8 cellular contexts compared by ENCODE assay signal in the genomic region with DNA sequence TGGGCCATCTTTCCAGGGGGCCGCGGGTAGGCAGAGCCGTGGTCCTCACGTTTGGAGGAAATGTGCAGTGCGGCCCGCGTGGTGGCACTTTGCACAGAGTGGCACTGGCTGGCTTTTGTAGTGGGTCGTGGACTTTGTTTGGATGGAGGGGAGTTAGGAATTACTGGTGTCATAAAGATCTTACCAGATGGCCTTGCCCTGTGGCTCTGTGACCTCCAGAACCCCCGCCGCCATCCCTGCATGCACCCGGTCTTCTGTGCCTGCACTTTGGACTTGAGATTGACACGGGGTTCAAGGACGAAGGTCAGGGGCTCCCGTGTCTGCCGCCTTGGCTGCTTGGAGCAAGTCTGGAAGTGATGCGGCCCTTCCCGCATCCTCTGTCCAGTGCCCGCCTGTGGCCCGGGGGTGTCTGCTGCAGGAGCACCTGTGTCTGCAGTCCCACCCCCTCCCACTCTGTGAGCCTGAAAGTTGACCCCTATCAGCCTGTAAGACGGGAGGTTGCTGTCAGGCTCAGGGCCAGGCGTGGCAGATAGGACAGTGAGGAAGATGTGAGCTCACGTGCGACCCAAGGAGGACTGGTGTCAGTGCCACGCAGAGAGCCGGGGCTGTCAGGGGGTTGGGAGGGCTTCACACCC. TPM values are rescaled to one million over a fixed set of nuclear protein-coding genes. Genes with fewer than 3 reads are reported as not detected.
DNase-seq lines count a peak whose midpoint lies in the region; ATAC-seq and TF ChIP-seq lines count a peak whose summit lies in the region.

No MANE protein-coding gene starts in this region.

- RAD21 ChIA-PET in HCT116 (lab: Charles Lee; ENCODE audit: low non-redundant PET in 1 of 2, low total read pairs in 2 of 2, uncharacterized antibody in 2 of 2, unreplicated experiment in 2 of 2), result no interaction called here

- no peaks in the 10 kb centered on the region for H3K36me3 ChIP-seq in HCT116 (ENCODE audit: control insufficient read depth in 1 of 2, insufficient read depth in 2 of 2, low read length in 2 of 2)
- H3K36me3 ChIP-seq in ascending aorta, result no peaks in the 10 kb centered on the region
- no peaks in the 10 kb centered on the region for H3K36me3 ChIP-seq in kidney epithelial cell (ENCODE audit: control insufficient read depth, insufficient read depth, low read length)

- no peak for TF ChIP-seq POLR2A in HCT116 (IDR thresholded peaks at IDR 0.05; ENCODE audit: borderline replicate concordance, extremely low read depth, insufficient read depth, insufficient read length)

- POLR2A ChIA-PET in HCT116 (lab: Charles Lee), result no interaction called here

- peaks cover 37% of the 10 kb centered on the region for H3K27me3 Mint-ChIP-seq in stimulated activated memory B cell treated with anti-CD40 and anti-IgM and Interleukin-4, amounts not matched to agents 10 μg/mL and 1 μg/mL and 100 μg/mL, for 72 hours

- no peaks in the 10 kb centered on the region for H3K36me3 Mint-ChIP-seq in stimulated activated memory B cell treated with anti-CD40 and anti-IgM and Interleukin-4, amounts not matched to agents 10 μg/mL and 1 μg/mL and 100 μg/mL, for 72 hours

- CTCF ChIA-PET in HCT116 (lab: Charles Lee), result interaction anchor here (1.1 kb wide), 1 partner anchor 33 kb away, joined by 3 read pairs; no protein-coding TSS in a partner anchor

- H3K9me3 Mint-ChIP-seq in stimulated activated memory B cell treated with anti-CD40 and anti-IgM and Interleukin-4, amounts not matched to agents 10 μg/mL and 1 μg/mL and 100 μg/mL, for 72 hours, result no peaks in the 10 kb centered on the region

- DNase-seq in HCT116 (ENCODE audit: low read depth, low spot score), result no peak
- DNase-seq in ascending aorta (ENCODE audit: low spot score in 2 of 2), result no peak
- no peak for DNase-seq in kidney epithelial cell (ENCODE audit: low read depth)
- no peak for DNase-seq in nucleus accumbens (lab: John Stamatoyannopoulos, UW)
- DNase-seq in cerebellar cortex (ENCODE audit: low spot score), result no peak
- no peak for DNase-seq in mucosa of gallbladder (ENCODE audit: low spot score)

- TSS peak; percentile 48 for BruUV-seq in HCT116 (replicated peaks; lab: Mats Ljungman, UMichigan)

- peak overlapping the region; percentile 64 for H3K27ac Mint-ChIP-seq in stimulated activated memory B cell treated with anti-CD40 and anti-IgM and Interleukin-4, amounts not matched to agents 10 μg/mL and 1 μg/mL and 100 μg/mL, for 72 hours

- ATAC-seq in HCT116, result no peak
- ATAC-seq in stimulated activated memory B cell treated with anti-CD40 and anti-IgM and Interleukin-4, amounts not matched to agents 10 μg/mL and 1 μg/mL and 100 μg/mL, for 72 hours, result no peak
- ATAC-seq in HG03196 (IDR thresholded peaks at IDR 0.05; ENCODE audit: unreplicated experiment), result no peak

- H2AFZ ChIP-seq in HCT116 (ENCODE audit: low read depth, low read length, poor library complexity, severe bottlenecking), result no peak overlapping the region

- H3K4me1 Mint-ChIP-seq in stimulated activated memory B cell treated with anti-CD40 and anti-IgM and Interleukin-4, amounts not matched to agents 10 μg/mL and 1 μg/mL and 100 μg/mL, for 72 hours, result peaks cover 38% of the 10 kb centered on the region

- no peaks in the 10 kb centered on the region for H4K20me1 ChIP-seq in HCT116 (ENCODE audit: insufficient read depth)

- H3K4me3 ChIP-seq in HCT116 (replicated peaks in 1 of 2; ENCODE audit: low read depth in 1 of 2, low read length in 2 of 2), result no peak overlapping the region
- peak overlapping the region; percentile 86 to 98 for H3K4me3 ChIP-seq in ascending aorta
- peak overlapping the region; percentile 95 for H3K4me3 ChIP-seq in kidney epithelial cell (ENCODE audit: low read depth, low read length)

- H3K4me1 ChIP-seq in HCT116 (ENCODE audit: control insufficient read depth in 1 of 2, insufficient read depth in 2 of 2, low read length in 2 of 2) (peaks cover 3 to 19% of the 10 kb centered on the region in 2 experiments; a peak in 3 of 4 replicates), ascending aorta (peaks cover 34 to 57% of the 10 kb centered on the region in 2 donors)

- peak overlapping the region; percentile 87 for H3K4me2 ChIP-seq in HCT116 (ENCODE audit: low read length)

- H3K9ac ChIP-seq in HCT116 (ENCODE audit: low read length), result no peak overlapping the region

- intact Hi-C loops in HCT116 (cut with micrococcal nuclease) (no loop called here), ascending aorta (cut with DNase I) (no loop called here)

- H3K27ac ChIP-seq in HCT116 (ENCODE audit: low read depth, low read length) (no peak overlapping the region), ascending aorta (peak overlapping the region; percentile 31 to 90)

- H3K27me3 ChIP-seq in HCT116 (ENCODE audit: insufficient read depth, low read length) (no peaks in the 10 kb centered on the region), ascending aorta (no peaks in the 10 kb centered on the region), kidney epithelial cell (ENCODE audit: control insufficient read depth, insufficient read depth, low read length) (no peaks in the 10 kb centered on the region)

- H3K9me3 ChIP-seq in HCT116 (ENCODE audit: control insufficient read depth in 1 of 2, insufficient read depth in 1 of 2, low read depth in 1 of 2, low read length in 2 of 2) (no peaks in the 10 kb centered on the region), ascending aorta (no peaks in the 10 kb centered on the region)

- H3K4me3 Mint-ChIP-seq in stimulated activated memory B cell treated with anti-CD40 and anti-IgM and Interleukin-4, amounts not matched to agents 10 μg/mL and 1 μg/mL and 100 μg/mL, for 72 hours, result peak overlapping the region; percentile 70

- TF ChIP-seq CTCF in HCT116 (IDR thresholded peaks at IDR 0.05 in 2 of 3, conservative IDR thresholded peaks at IDR 0.05 in 1 of 3; ENCODE audit: borderline replicate concordance in 1 of 3, insufficient read depth in 1 of 3, low read depth in 2 of 3, low read length in 2 of 3) (no peak), ascending aorta (IDR thresholded peaks at IDR 0.05) (no peak), kidney epithelial cell (IDR thresholded peaks at IDR 0.05; ENCODE audit: insufficient read depth, low read length, poor library complexity, severe bottlenecking) (no peak)

- TF ChIP-seq RAD21 in HCT116 (IDR thresholded peaks at IDR 0.05; ENCODE audit: low read depth), result no peak

- peaks cover 69% of the 10 kb centered on the region for H3K79me2 ChIP-seq in HCT116 (ENCODE audit: insufficient read depth, low read length)

- no peaks in the 10 kb centered on the region for H3K9me2 ChIP-seq in HCT116 (ENCODE audit: insufficient read depth)

TF ChIP-seq in HCT116, 20 proteins besides CTCF, POLR2A, EP300 and RAD21:
- TF ChIP-seq EZH2phosphoT487 (IDR thresholded peaks at IDR 0.05; ENCODE audit: borderline replicate concordance) (no peak), SP1 (IDR thresholded peaks at IDR 0.05; ENCODE audit: low read depth) (no peak), EZH2 (IDR thresholded peaks at IDR 0.05) (no peak), YY1 (IDR thresholded peaks at IDR 0.05; ENCODE audit: extremely low read depth, insufficient replicate concordance, low read depth, low read length) (no peak), TCF7L2 (IDR thresholded peaks at IDR 0.05; ENCODE audit: borderline replicate concordance, extremely low read depth, insufficient read depth, insufficient read length) (no peak), SIN3A (IDR thresholded peaks at IDR 0.05; ENCODE audit: low read depth) (no peak), JUND (IDR thresholded peaks at IDR 0.05) (no peak), CBX3 (IDR thresholded peaks at IDR 0.05; ENCODE audit: low read depth) (no peak), EGR1 (IDR thresholded peaks at IDR 0.05; ENCODE audit: low read depth) (no peak), ZNF274 (IDR thresholded peaks at IDR 0.05; ENCODE audit: low read depth, low read length) (no peak), POLR2AphosphoS5 (IDR thresholded peaks at IDR 0.05; ENCODE audit: low read depth, low read length) (no peak), ZFX (IDR thresholded peaks at IDR 0.05) (no peak)
- TF ChIP-seq, protein P1, sequence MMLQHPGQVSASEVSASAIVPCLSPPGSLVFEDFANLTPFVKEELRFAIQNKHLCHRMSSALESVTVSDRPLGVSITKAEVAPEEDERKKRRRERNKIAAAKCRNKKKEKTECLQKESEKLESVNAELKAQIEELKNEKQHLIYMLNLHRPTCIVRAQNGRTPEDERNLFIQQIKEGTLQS (IDR thresholded peaks at IDR 0.05), result no peak
- TF ChIP-seq, protein P2, sequence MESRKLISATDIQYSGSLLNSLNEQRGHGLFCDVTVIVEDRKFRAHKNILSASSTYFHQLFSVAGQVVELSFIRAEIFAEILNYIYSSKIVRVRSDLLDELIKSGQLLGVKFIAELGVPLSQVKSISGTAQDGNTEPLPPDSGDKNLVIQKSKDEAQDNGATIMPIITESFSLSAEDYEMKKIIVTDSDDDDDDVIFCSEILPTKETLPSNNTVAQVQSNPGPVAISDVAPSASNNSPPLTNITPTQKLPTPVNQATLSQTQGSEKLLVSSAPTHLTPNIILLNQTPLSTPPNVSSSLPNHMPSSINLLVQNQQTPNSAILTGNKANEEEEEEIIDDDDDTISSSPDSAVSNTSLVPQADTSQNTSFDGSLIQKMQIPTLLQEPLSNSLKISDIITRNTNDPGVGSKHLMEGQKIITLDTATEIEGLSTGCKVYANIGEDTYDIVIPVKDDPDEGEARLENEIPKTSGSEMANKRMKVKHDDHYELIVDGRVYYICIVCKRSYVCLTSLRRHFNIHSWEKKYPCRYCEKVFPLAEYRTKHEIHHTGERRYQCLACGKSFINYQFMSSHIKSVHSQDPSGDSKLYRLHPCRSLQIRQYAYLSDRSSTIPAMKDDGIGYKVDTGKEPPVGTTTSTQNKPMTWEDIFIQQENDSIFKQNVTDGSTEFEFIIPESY (IDR thresholded peaks at IDR 0.05; ENCODE audit: extremely low read depth, insufficient replicate concordance, low read length), result no peak
- TF ChIP-seq, protein P3, sequence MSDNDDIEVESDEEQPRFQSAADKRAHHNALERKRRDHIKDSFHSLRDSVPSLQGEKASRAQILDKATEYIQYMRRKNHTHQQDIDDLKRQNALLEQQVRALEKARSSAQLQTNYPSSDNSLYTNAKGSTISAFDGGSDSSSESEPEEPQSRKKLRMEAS (IDR thresholded peaks at IDR 0.05), result no peak

RNA-seq across cellular contexts. Expression of a gene that starts 2.2 kb away (rescaled TPM):
- total RNA-seq in HCT116 (2021; ENCODE audit: unreplicated experiment), result 56.5 TPM
- 48.4 and 50.8 TPM in 2 replicates for polyA plus RNA-seq in HCT116 (2012)
- 178 TPM for total RNA-seq in ascending aorta
- total RNA-seq in kidney epithelial cell, result 59.4 and 78.2 TPM in 2 replicates
- 93.2 TPM for total RNA-seq in mucosa of gallbladder

RNA-seq across cellular contexts. Expression of a gene that starts 34.1 kb away (rescaled TPM):
- total RNA-seq in HCT116 (2021; ENCODE audit: unreplicated experiment) (263 TPM), ascending aorta (559 TPM), kidney epithelial cell (340 and 353 TPM in 2 replicates), mucosa of gallbladder (629 TPM)
- 320 and 329 TPM in 2 replicates for polyA plus RNA-seq in HCT116 (2012)

RNA-seq across cellular contexts. Expression of a gene that starts 39.4 kb away (rescaled TPM):
- total RNA-seq in HCT116 (2021; ENCODE audit: unreplicated experiment) (1.5 TPM), ascending aorta (7.1 TPM), kidney epithelial cell (1.5 and 2.3 TPM in 2 replicates), mucosa of gallbladder (6.4 TPM)
- polyA plus RNA-seq in HCT116 (2012), result 0.86 and 1.2 TPM in 2 replicates

Comparison
In these comparisons a context has a peak if more than half of its experiments do, and no peak if none do; other contexts are left out.
1. H3K4me3 ChIP-seq: peak in ascending aorta (2 of 2) and kidney epithelial cell (single experiment); none in HCT116 (0 of 2).